ENCODE assay signal across 19 cellular contexts in the genomic region with DNA sequence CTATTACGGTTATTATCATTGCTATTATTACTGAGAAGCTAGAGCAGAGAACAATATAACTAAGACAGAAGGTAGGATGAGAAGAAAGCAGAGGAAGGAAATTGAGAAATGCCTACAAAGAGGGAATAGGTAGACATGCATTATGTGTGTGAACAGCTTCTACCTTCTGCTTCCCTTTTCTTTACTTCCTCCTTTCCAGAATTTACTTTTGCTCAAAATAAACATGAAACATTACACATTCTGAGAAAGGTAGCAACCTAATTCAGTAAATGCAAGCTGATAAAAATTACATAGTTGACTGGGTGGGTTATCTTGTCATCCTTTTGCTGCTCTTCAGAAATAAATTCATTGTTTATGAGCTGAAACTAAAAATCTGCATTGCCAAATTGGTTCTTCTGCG.
"Had no signal": no experiment of that assay in that cellular context is flagged by ENCODE, and none has a peak within 500 bp of the region (broad histone marks: within the 10 kb centered on the region; RNA-seq: fewer than 3 reads in every experiment).

No MANE protein-coding gene starts in this region.

- DNase-seq: activated CD8-positive, alpha-beta memory T cell treated with anti-CD3 and anti-CD28 coated beads for 24 hours; activated CD8-positive, alpha-beta memory T cell treated with anti-CD3 and anti-CD28 coated beads, Interleukin-2, amount 50 U/mL, for 4 hours; activated naive CD4-positive, alpha-beta T cell; activated naive CD8-positive, alpha-beta T cell treated with anti-CD3 and anti-CD28 coated beads for 36 hours; activated T-cell treated with anti-CD3 and anti-CD28 coated beads, Interleukin-2, amount 50 U/mL, for 24 hours; colonic mucosa; endodermal cell; esophagus squamous epithelium; head of caudate nucleus; left lung; naive thymus-derived CD4-positive, alpha-beta T cell; stimulated activated CD4-positive, alpha-beta T cell treated with anti-CD3 and anti-CD28 coated beads, Interleukin-2, amount 100 ng/mL, for 24 hours; T1000; trophoblast cell had no signal

- ATAC-seq: gastroesophageal sphincter; naive thymus-derived CD4-positive, alpha-beta T cell; sciatic nerve; stimulated activated effector memory CD8-positive, alpha-beta T cell treated with anti-CD3 and anti-CD28 coated beads, Interleukin-12 subunit alpha, Interleukin-12 subunit beta, amount 100 ng/mL, for 72 hours; WTC11 had no signal

- FAIRE-seq: keratinocyte had no signal
